26 cellular contexts compared by ENCODE assay signal in genomic region chr1:81836007-81836626, GRCh38. TPM values are rescaled to one million over a fixed set of nuclear protein-coding genes. Genes with fewer than 3 reads are reported as not detected.
DNase-seq lines count a peak whose midpoint lies in the region; ATAC-seq and TF ChIP-seq lines count a peak whose summit lies in the region.
"Had no signal": no experiment of that assay in that cellular context is flagged by ENCODE, and none has a peak within 500 bp of the region (broad histone marks: within the 10 kb centered on the region; RNA-seq: fewer than 3 reads in every experiment).

No MANE protein-coding gene starts in this region.

- POLR2A ChIA-PET in PC-9 (lab: Charles Lee; ENCODE audit: unreplicated experiment): no interaction called here

- H3F3A ChIP-seq in PC-9 (ENCODE audit: insufficient read depth, low read depth): no peaks in the 10 kb centered on the region

- no peak for DNase-seq in left ventricle myocardium superior
- no peak for DNase-seq in cardiac septum (ENCODE audit: low spot score)
- peak; percentile 30 for DNase-seq in dermis blood vessel endothelial cell
- no peak for DNase-seq in left lobe of liver (ENCODE audit: low spot score)
- DNase-seq in tibial artery: no peak
- DNase-seq in PC-9: no peak
- DNase-seq in SK-N-DZ (ENCODE audit: low spot score): no peak
- DNase-seq: activated CD4-positive, alpha-beta T cell treated with anti-CD3 and anti-CD28 coated beads, Interleukin-2, amount 50 U/mL, for 1 hour; activated naive CD4-positive, alpha-beta T cell treated with anti-CD3 and anti-CD28 coated beads, Interleukin-2, amount 10 ng/mL, durations not matched to agents 7 days and 5 days; amniotic stem cell; BE2C; DMS79; dorsolateral prefrontal cortex; NCI-H1105; NCI-H1930; NCI-H2227 treated with DMSO at 0.1 percent for 48 hours; NCI-H774; small intestine; stimulated activated CD4-positive, alpha-beta T cell treated with anti-CD3 and anti-CD28 coated beads, Interleukin-1b, Interleukin-23, amount 100 ng/mL, for 48 hours; T-helper 9 cell had no signal

- no peaks in the 10 kb centered on the region for H3K9me2 ChIP-seq in PC-9 (ENCODE audit: insufficient read depth)

- H2AFZ ChIP-seq in PC-9: no peak overlapping the region

- H3K4me2 ChIP-seq in PC-9: no peak overlapping the region

- no peaks in the 10 kb centered on the region for H3K9me3 ChIP-seq in tibial artery
- H3K9me3 ChIP-seq in PC-9 (ENCODE audit: insufficient read depth, low read depth): no peaks in the 10 kb centered on the region
- H3K9me3 ChIP-seq: BE2C, HAP-1, neutrophil had no signal

- ATAC-seq in left ventricle myocardium superior (peak; percentile 23), left lobe of liver (peak; percentile 35), HG03097 (IDR thresholded peaks at IDR 0.05; ENCODE audit: low FRiP score, unreplicated experiment) (no peak)
- ATAC-seq: WTC11 had no signal

- peaks cover 6% of the 10 kb centered on the region; the same call in 1 of the 2 replicates for H4K20me1 ChIP-seq in PC-9 (ENCODE audit: insufficient read depth)

- H3K4me1 ChIP-seq in tibial artery (peaks cover 0 to 51% (median 18%) of the 10 kb centered on the region in 4 donors), PC-9 (replicated peaks; ENCODE audit: insufficient read depth) (no peaks in the 10 kb centered on the region)

- intact Hi-C loops in left ventricle myocardium superior (cut with micrococcal nuclease) (no loop called here), cardiac septum (cut with DNase I) (no loop called here), tibial artery (cut with DNase I; ENCODE audit: low total_unique reads) (no loop called here), PC-9 (cut with micrococcal nuclease; ENCODE audit: unreplicated experiment) (no loop called here)

- H3K27ac ChIP-seq in tibial artery (peak overlapping the region; percentile 10 to 20), PC-9 (no peak overlapping the region)
- H3K27ac ChIP-seq: dorsolateral prefrontal cortex, neutrophil had no signal

- H3K27me3 ChIP-seq in tibial artery (no peaks in the 10 kb centered on the region), PC-9 (ENCODE audit: insufficient read depth, low read depth) (no peaks in the 10 kb centered on the region)
- H3K27me3 ChIP-seq: BE2C, neutrophil had no signal

- CTCF ChIA-PET in PC-9 (lab: Charles Lee): no interaction called here

- no peak overlapping the region for H3K4me3 ChIP-seq in tibial artery
- H3K4me3 ChIP-seq in PC-9: no peak overlapping the region
- H3K4me3 ChIP-seq: dorsolateral prefrontal cortex, HAP-1, lung had no signal

- H3K79me2 ChIP-seq in PC-9 (ENCODE audit: low read depth): peaks cover 5% of the 10 kb centered on the region; the same call in 1 of the 2 replicates

- TF ChIP-seq CTCF in tibial artery (IDR thresholded peaks at IDR 0.05) (no peak), PC-9 (conservative IDR thresholded peaks at IDR 0.05) (no peak)

- H3K36me3 ChIP-seq in tibial artery: no peaks in the 10 kb centered on the region
- no peaks in the 10 kb centered on the region for H3K36me3 ChIP-seq in PC-9 (ENCODE audit: low read depth)
- H3K36me3 ChIP-seq: BE2C, HAP-1, neutrophil had no signal

- no TSS peak for BruUV-seq in PC-9 (replicated peaks; lab: Mats Ljungman, UMichigan)

RNA-seq across cellular contexts. Expression of gene ADGRL2, which starts 35.4 kb away (rescaled TPM):
- total RNA-seq in left ventricle myocardium superior: 48.1 TPM
- 33.3 TPM for total RNA-seq in cardiac septum
- total RNA-seq in dermis blood vessel endothelial cell: 107 and 117 TPM in 2 replicates
- 36.5 TPM for total RNA-seq in left lobe of liver
- total RNA-seq in PC-9 (2021): 24.0 and 25.3 TPM in 2 replicates
- 49.2 and 55.7 TPM in 2 replicates for polyA plus RNA-seq in SK-N-DZ (2014; cell fraction: cytosol; rRNA removed)
- 36.8 and 47.0 TPM in 2 replicates for polyA plus RNA-seq in SK-N-DZ (2014; cell fraction: nucleus; rRNA removed)
- polyA plus RNA-seq: IgD-negative memory B cell had no signal
